In genomic region chr6:134908906-134909516, GRCh38 we compare ENCODE assay signal across 8 cellular contexts. TPM values are rescaled to one million over a fixed set of nuclear protein-coding genes. Genes with fewer than 3 reads are reported as not detected.
DNase-seq lines count a peak whose midpoint lies in the region; ATAC-seq and TF ChIP-seq lines count a peak whose summit lies in the region.

No MANE protein-coding gene starts in this region.

- H3K27me3 ChIP-seq in RWPE2 (ENCODE audit: insufficient read depth, poor library complexity, severe bottlenecking) = no peaks in the 10 kb centered on the region

- peak overlapping the region; percentile 98 for H3K27ac ChIP-seq in RWPE2 (ENCODE audit: poor library complexity, severe bottlenecking)

- H3K9me3 ChIP-seq in RWPE2 (ENCODE audit: severe bottlenecking) = peaks cover 2% of the 10 kb centered on the region

- peak; percentile 74 for DNase-seq in GOT3 (lab: John Stamatoyannopoulos, UW)
- DNase-seq in RWPE2 (ENCODE audit: low spot score) = peak; percentile 96
- DNase-seq in fibroblast of the aortic adventitia (ENCODE audit: low read depth) = peak; percentile 100
- peak; percentile 18 for DNase-seq in putamen (ENCODE audit: low spot score)
- no peak for DNase-seq in DMS79 (lab: John Stamatoyannopoulos, UW)
- no peak for DNase-seq in SK-N-DZ (ENCODE audit: low spot score)
- DNase-seq in NCI-H510A (lab: John Stamatoyannopoulos, UW) = no peak

- peaks cover 40% of the 10 kb centered on the region for H3K4me1 ChIP-seq in RWPE2 (ENCODE audit: insufficient read depth, poor library complexity, severe bottlenecking)

- ATAC-seq in RWPE2 (ENCODE audit: low read depth) (peak; percentile 90), GM18909 (IDR thresholded peaks at IDR 0.05; ENCODE audit: poor library complexity, unreplicated experiment) (no peak)

- no peaks in the 10 kb centered on the region for H3K36me3 ChIP-seq in RWPE2 (ENCODE audit: low read depth)

- no peak overlapping the region for H3K4me3 ChIP-seq in RWPE2 (ENCODE audit: severe bottlenecking)
- H3K4me3 ChIP-seq in fibroblast of the aortic adventitia (ENCODE audit: low read depth, low read length) = peak overlapping the region; percentile 38

- TF ChIP-seq CTCF in RWPE2 (IDR thresholded peaks at IDR 0.05; ENCODE audit: poor library complexity, severe bottlenecking) = no peak
- no peak for TF ChIP-seq CTCF in fibroblast of the aortic adventitia (IDR thresholded peaks at IDR 0.05; ENCODE audit: insufficient read depth, low read length)

RNA-seq across cellular contexts. Expression of gene ALDH8A1, which starts 40.9 kb away (rescaled TPM):
- 0.09 and 0.16 TPM in 2 replicates for total RNA-seq in fibroblast of the aortic adventitia (ENCODE audit: low replicate concordance)
- not detected in 2 replicates for polyA plus RNA-seq in SK-N-DZ (2014; cell fraction: cytosol; rRNA removed)
- polyA plus RNA-seq in SK-N-DZ (2014; cell fraction: nucleus; rRNA removed) = 0.20 TPM in 1 of 2 replicates, not detected in the other

Comparison
In these comparisons a context has a peak if more than half of its experiments do, and no peak if none do; other contexts are left out.
1. DNase-seq: peak in GOT3 (single experiment), RWPE2 (single experiment), fibroblast of the aortic adventitia (single experiment) and putamen (single experiment); none in DMS79 (single experiment), SK-N-DZ (single experiment) and NCI-H510A (single experiment).